8 cellular contexts compared by ENCODE assay signal in genomic region chr2:138501427-138502252, GRCh38. TPM values are rescaled to one million over a fixed set of nuclear protein-coding genes. Genes with fewer than 3 reads are reported as not detected.
DNase-seq lines count a peak whose midpoint lies in the region; ATAC-seq and TF ChIP-seq lines count a peak whose summit lies in the region.

TSS of gene SPOPL (plus strand) at chr2:138501770. CDS start at chr2:138550217, 48,447 bp downstream.

- H3K4ac ChIP-seq in trophoblast cell (ENCODE audit: low read depth, low read length): peak within 1 kb of the TSS; percentile 97

- H3K9ac ChIP-seq in SU-DHL-6 (ENCODE audit: low read length): peak within 1 kb of the TSS; percentile 76
- H3K9ac ChIP-seq in trophoblast cell (ENCODE audit: low read length): peak within 1 kb of the TSS; percentile 97

- H3K79me1 ChIP-seq in trophoblast cell (ENCODE audit: low read length): peaks cover 18% of the 10 kb centered on the region

- TF ChIP-seq POLR2A in tibial nerve (IDR thresholded peaks at IDR 0.05): peak in 1 of 2 donors; percentile 63

- H3K27me3 ChIP-seq in SU-DHL-6 (ENCODE audit: low read length) (no peaks in the 10 kb centered on the region), trophoblast cell (ENCODE audit: insufficient read depth, low read length) (no peaks in the 10 kb centered on the region), tibial nerve (no peaks in the 10 kb centered on the region)

- H3K36me3 Mint-ChIP-seq in activated naive CD8-positive, alpha-beta T cell treated with anti-CD3 and anti-CD28 coated beads, Interleukin-2, amount 10 ng/mL, durations not matched to agents 7 days and 5 days: peaks cover 11% of the 10 kb centered on the region

- intact Hi-C loops in Right ventricle myocardium inferior (cut with DNase I): loop anchor here (10.0 kb wide), 1 partner anchor 63 kb away; no protein-coding TSS in a partner anchor

- peak within 1 kb of the TSS; percentile 94 for H2AK5ac ChIP-seq in trophoblast cell (ENCODE audit: low read length)

- H3K4me1 ChIP-seq in trophoblast cell (ENCODE audit: control insufficient read depth in 1 of 2, insufficient read depth in 2 of 2, low read length in 2 of 2) (peaks cover 4% of the 10 kb centered on the region in 2 experiments), tibial nerve (peaks cover 0 to 53% (median 15%) of the 10 kb centered on the region in 4 donors)

- H3K79me2 ChIP-seq in SU-DHL-6 (ENCODE audit: insufficient read depth, low read length) (peaks cover 44% of the 10 kb centered on the region), trophoblast cell (ENCODE audit: control insufficient read depth, insufficient read depth, low read length, poor library complexity) (peaks cover 16% of the 10 kb centered on the region)

- WGBS in trophoblast cell (ENCODE audit: extremely low coverage, insufficient coverage, insufficient read length): no CpG with 5 or more reads among the region's 86 CpGs
- WGBS in tibial nerve, 2 donors: 0 to 2% methylated on average over 21 to 55 of the region's 86 CpGs

- peak within 1 kb of the TSS; percentile 91 for H2AFZ ChIP-seq in SU-DHL-6 (ENCODE audit: low read depth, low read length, severe bottlenecking)
- H2AFZ ChIP-seq in trophoblast cell (ENCODE audit: insufficient read depth, low read length, poor library complexity): peak within 1 kb of the TSS; percentile 94

- H2BK120ac ChIP-seq in trophoblast cell (ENCODE audit: insufficient read depth, low read length, poor library complexity): peak within 1 kb of the TSS; percentile 86

- peak within 1 kb of the TSS; percentile 91 for H4K8ac ChIP-seq in trophoblast cell (ENCODE audit: low read depth, low read length)

- peaks cover 28% of the 10 kb centered on the region for H3F3A ChIP-seq in SU-DHL-6 (ENCODE audit: insufficient read depth)

- H3K4me1 Mint-ChIP-seq in activated naive CD8-positive, alpha-beta T cell treated with anti-CD3 and anti-CD28 coated beads, Interleukin-2, amount 10 ng/mL, durations not matched to agents 7 days and 5 days: peaks cover 27% of the 10 kb centered on the region

- peak within 1 kb of the TSS; percentile 90 for H2BK5ac ChIP-seq in trophoblast cell (ENCODE audit: low read depth, low read length, poor library complexity)

- peak within 1 kb of the TSS; percentile 92 for H4K12ac ChIP-seq in trophoblast cell (ENCODE audit: low read depth, low read length)

- H4K91ac ChIP-seq in trophoblast cell (ENCODE audit: low read depth, low read length): peak within 1 kb of the TSS; percentile 85

- H3K9me3 Mint-ChIP-seq in activated naive CD8-positive, alpha-beta T cell treated with anti-CD3 and anti-CD28 coated beads, Interleukin-2, amount 10 ng/mL, durations not matched to agents 7 days and 5 days: no peaks in the 10 kb centered on the region

- H3K27me3 Mint-ChIP-seq in activated naive CD8-positive, alpha-beta T cell treated with anti-CD3 and anti-CD28 coated beads, Interleukin-2, amount 10 ng/mL, durations not matched to agents 7 days and 5 days: no peaks in the 10 kb centered on the region

- TF ChIP-seq CTCF in GM12865 (IDR thresholded peaks at IDR 0.05; ENCODE audit: insufficient read depth, low read depth, low read length, missing control alignments): no peak
- TF ChIP-seq CTCF in SU-DHL-6 (IDR thresholded peaks at IDR 0.05; ENCODE audit: insufficient read depth, low read length, poor library complexity, severe bottlenecking): no peak
- TF ChIP-seq CTCF in tibial nerve (IDR thresholded peaks at IDR 0.05): peak; percentile 14 to 48 (median 37)

- peak within 1 kb of the TSS; percentile 38 for H2BK12ac ChIP-seq in trophoblast cell (ENCODE audit: low read length)

- H3K9me3 ChIP-seq in SU-DHL-6 (ENCODE audit: insufficient read depth, low read length): no peaks in the 10 kb centered on the region
- no peaks in the 10 kb centered on the region for H3K9me3 ChIP-seq in trophoblast cell (ENCODE audit: insufficient read depth, low read depth, low read length)
- no peaks in the 10 kb centered on the region for H3K9me3 ChIP-seq in tibial nerve

- DNase-seq in GM12865 (ENCODE audit: low read depth) (peak; percentile 92), NCI-H1092 treated with DMSO at 0.1 percent for 48 hours (lab: John Stamatoyannopoulos, UW) (peak; percentile 85), Right ventricle myocardium inferior (ENCODE audit: missing footprints) (peak; percentile 97), trophoblast cell (peak; percentile 92 to 96), tibial nerve (ENCODE audit: low spot score in 2 of 2) (peak; percentile 69 to 81)
- peak; percentile 90 for DNase-seq in activated naive CD8-positive, alpha-beta T cell treated with anti-CD3 and anti-CD28 coated beads, Interleukin-2, amount 10 ng/mL, durations not matched to agents 7 days and 5 days

- peak within 1 kb of the TSS; percentile 76 for H3K4me2 ChIP-seq in SU-DHL-6 (ENCODE audit: low read depth, low read length, poor library complexity, severe bottlenecking)
- H3K4me2 ChIP-seq in trophoblast cell (ENCODE audit: low read length): peak within 1 kb of the TSS; percentile 95

- H3K36me3 ChIP-seq in SU-DHL-6 (ENCODE audit: low read length) (no peaks in the 10 kb centered on the region), trophoblast cell (ENCODE audit: control insufficient read depth in 1 of 2, insufficient read depth in 2 of 2, low read length in 2 of 2) (no peaks in the 10 kb centered on the region), tibial nerve (no peaks in the 10 kb centered on the region)

- TF ChIP-seq EP300 in tibial nerve (IDR thresholded peaks at IDR 0.05): peak in 1 of 2 donors; percentile 76

- peak within 1 kb of the TSS; percentile 97 for H3K18ac ChIP-seq in trophoblast cell (ENCODE audit: low read length)

- H3K14ac ChIP-seq in trophoblast cell (ENCODE audit: low read length): peak within 1 kb of the TSS; percentile 88

- H3K4me3 ChIP-seq in GM12865 (ENCODE audit: low read depth, low read length) (peak within 1 kb of the TSS; percentile 96), SU-DHL-6 (ENCODE audit: insufficient read depth, low read length, poor library complexity, severe bottlenecking) (peak within 1 kb of the TSS; percentile 64), trophoblast cell (ENCODE audit: low read depth, low read length) (peak within 1 kb of the TSS; percentile 92), tibial nerve (peak within 1 kb of the TSS; percentile 72 to 80 (median 80))

- ATAC-seq in HG02588 (IDR thresholded peaks at IDR 0.05; ENCODE audit: unreplicated experiment): peak; percentile 78
- ATAC-seq in activated naive CD8-positive, alpha-beta T cell treated with anti-CD3 and anti-CD28 coated beads, Interleukin-2, amount 10 ng/mL, durations not matched to agents 7 days and 5 days (ENCODE audit: low read depth): peak; percentile 94
- ATAC-seq in Right ventricle myocardium inferior: peak; percentile 99

- H3K27ac ChIP-seq in SU-DHL-6 (ENCODE audit: low read depth, low read length) (peak within 1 kb of the TSS; percentile 92), trophoblast cell (ENCODE audit: low read depth, low read length) (peak within 1 kb of the TSS; percentile 98), tibial nerve (peak within 1 kb of the TSS; percentile 88 to 97 (median 92))

- H3K4me3 Mint-ChIP-seq in activated naive CD8-positive, alpha-beta T cell treated with anti-CD3 and anti-CD28 coated beads, Interleukin-2, amount 10 ng/mL, durations not matched to agents 7 days and 5 days: peak within 1 kb of the TSS; percentile 96

- H3K27ac Mint-ChIP-seq in activated naive CD8-positive, alpha-beta T cell treated with anti-CD3 and anti-CD28 coated beads, Interleukin-2, amount 10 ng/mL, durations not matched to agents 7 days and 5 days: peak within 1 kb of the TSS; percentile 93

- H3K9me2 ChIP-seq in SU-DHL-6 (replicated peaks; ENCODE audit: insufficient read depth, low read length): no peaks in the 10 kb centered on the region

- no peaks in the 10 kb centered on the region for H4K20me1 ChIP-seq in SU-DHL-6 (ENCODE audit: low read depth, low read length)

- H3K23ac ChIP-seq in trophoblast cell (ENCODE audit: low read length): no peak within 1 kb of the TSS

- POLR2A ChIA-PET in activated naive CD8-positive, alpha-beta T cell treated with anti-CD3 and anti-CD28 coated beads, Interleukin-2, amount 10 ng/mL, durations not matched to agents 7 days and 5 days (lab: Charles Lee): interaction anchor here (0.7 kb wide), 1 partner anchor 14 kb away, joined by 3 read pairs; no protein-coding TSS in a partner anchor

RNA-seq across cellular contexts. Expression of gene SPOPL, which starts in this region (rescaled TPM):
- 10 to 100 TPM; 17.1 to 17.4 TPM for total RNA-seq in activated naive CD8-positive, alpha-beta T cell treated with anti-CD3 and anti-CD28 coated beads, Interleukin-2, amount 10 ng/mL, durations not matched to agents 7 days and 5 days
- total RNA-seq in Right ventricle myocardium inferior: 14.1 TPM
- 21.4 and 22.5 TPM in 2 replicates for polyA plus RNA-seq in trophoblast cell (2013)
- total RNA-seq in tibial nerve: 10 to 100 TPM; 15.9 to 22.7 (median 16.6) TPM

Comparison
In these comparisons a context has a peak if more than half of its experiments do, and no peak if none do; other contexts are left out.
1. Peak in every context shown above with its lines: DNase-seq, ATAC-seq, H3K4me3 ChIP-seq and H3K27ac ChIP-seq.
2. CTCF ChIP-seq: peak in tibial nerve (5 of 5); none in GM12865 (single experiment) and SU-DHL-6 (single experiment).